ENCODE assay signal across 12 cellular contexts in the genomic region with DNA sequence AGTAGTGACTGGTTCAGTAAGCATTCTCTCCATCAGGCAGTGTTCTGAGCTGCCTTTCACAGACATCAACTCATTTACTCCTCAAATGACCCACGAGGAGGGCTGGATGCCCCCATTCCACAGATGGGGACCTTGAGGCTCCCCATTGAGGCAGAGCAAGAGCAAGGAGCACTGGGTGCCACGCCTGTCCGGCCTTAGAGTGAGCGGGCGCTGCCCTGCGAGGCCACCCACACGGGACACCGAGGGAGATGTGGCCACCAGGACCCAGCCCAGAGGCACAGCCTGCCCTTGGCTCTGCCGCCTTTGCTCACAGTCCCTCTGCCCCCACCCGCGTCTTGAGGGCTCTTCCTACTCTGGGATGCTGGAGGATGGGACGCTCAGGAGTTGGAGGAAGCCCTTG. TPM values are rescaled to one million over a fixed set of nuclear protein-coding genes. Genes with fewer than 3 reads are reported as not detected.
A peak's percentile ranks its signal among the peaks of the same experiment; 100 is the strongest.
DNase-seq lines count a peak whose midpoint lies in the region; ATAC-seq and TF ChIP-seq lines count a peak whose summit lies in the region.
"Had no signal": no experiment of that assay in that cellular context is flagged by ENCODE, and none has a peak within 500 bp of the region (broad histone marks: within the 10 kb centered on the region; RNA-seq: fewer than 3 reads in every experiment).

No MANE protein-coding gene starts in this region.

- no peaks in the 10 kb centered on the region for H3K9me3 Mint-ChIP-seq in activated naive CD8-positive, alpha-beta T cell (ENCODE audit: low read depth)
- H3K9me3 Mint-ChIP-seq in naive thymus-derived CD4-positive, alpha-beta T cell = no peaks in the 10 kb centered on the region
- H3K9me3 Mint-ChIP-seq: activated naive CD4-positive, alpha-beta T cell treated with anti-CD3 and anti-CD28 coated beads, Interleukin-2, amount 50 U/mL, for 72 hours had no signal

- H3K36me3 Mint-ChIP-seq in activated naive CD8-positive, alpha-beta T cell = peaks cover 2% of the 10 kb centered on the region
- H3K36me3 Mint-ChIP-seq in naive thymus-derived CD4-positive, alpha-beta T cell = peaks cover 0 to 9% (median 4%) of the 10 kb centered on the region in 5 donors

- TF ChIP-seq POLR2A in adrenal gland (IDR thresholded peaks at IDR 0.05) = no peak

- no peak overlapping the region for H3K27ac ChIP-seq in right cardiac atrium (ENCODE audit: low read length)
- peak overlapping the region in 1 of 2 donors; percentile 85 for H3K27ac ChIP-seq in right atrium auricular region
- H3K27ac ChIP-seq in naive thymus-derived CD4-positive, alpha-beta T cell (ENCODE audit: low read depth, low read length) = peak overlapping the region; percentile 76
- H3K27ac ChIP-seq in adrenal gland = peak overlapping the region in 2 of 5 donors; percentile 2 to 52
- no peak overlapping the region for H3K27ac ChIP-seq in effector memory CD4-positive, alpha-beta T cell (ENCODE audit: insufficient read depth, low read length, poor library complexity, severe bottlenecking)
- H3K27ac ChIP-seq: foreskin keratinocyte had no signal

- H3K27me3 Mint-ChIP-seq in activated naive CD8-positive, alpha-beta T cell = no peaks in the 10 kb centered on the region
- H3K27me3 Mint-ChIP-seq in naive thymus-derived CD4-positive, alpha-beta T cell = no peaks in the 10 kb centered on the region

- H3K36me3 ChIP-seq in right atrium auricular region (no peaks in the 10 kb centered on the region), adrenal gland (replicated peaks in 1 of 2) (no peaks in the 10 kb centered on the region)
- peaks cover 0 to 8% (median 0%) of the 10 kb centered on the region in 3 experiments for H3K36me3 ChIP-seq in naive thymus-derived CD4-positive, alpha-beta T cell (ENCODE audit: control insufficient read depth in 2 of 3, insufficient read depth in 3 of 3, low read length in 3 of 3)
- no peaks in the 10 kb centered on the region for H3K36me3 ChIP-seq in effector memory CD4-positive, alpha-beta T cell (ENCODE audit: control insufficient read depth, insufficient read depth, low read length)

- intact Hi-C loops in right cardiac atrium (cut with DNase I) (loop anchor here in 1 of 4 donors (10.0 kb wide), 1 partner anchor 102 kb away; no protein-coding TSS in a partner anchor), adrenal gland (cut with DNase I) (no loop called here)
- intact Hi-C loops in naive thymus-derived CD4-positive, alpha-beta T cell (cut with micrococcal nuclease) = no loop called here

- H3K4me1 ChIP-seq in right cardiac atrium (ENCODE audit: control insufficient read depth, insufficient read depth, low read length) = peaks cover 19% of the 10 kb centered on the region
- peaks cover 0 to 80% of the 10 kb centered on the region in 2 donors for H3K4me1 ChIP-seq in right atrium auricular region
- H3K4me1 ChIP-seq in naive thymus-derived CD4-positive, alpha-beta T cell (ENCODE audit: control insufficient read depth in 2 of 2, insufficient read depth in 2 of 2, low read length in 2 of 2) = peaks cover 46 to 53% of the 10 kb centered on the region in 2 donors
- H3K4me1 ChIP-seq in adrenal gland (replicated peaks in 1 of 2) = peaks cover 57 to 68% of the 10 kb centered on the region in 2 donors
- H3K4me1 ChIP-seq in effector memory CD4-positive, alpha-beta T cell (ENCODE audit: control insufficient read depth, insufficient read depth, low read length, poor library complexity, severe bottlenecking) = peaks cover 61% of the 10 kb centered on the region

- H3K27me3 ChIP-seq in right cardiac atrium (ENCODE audit: control insufficient read depth, insufficient read depth) (no peaks in the 10 kb centered on the region), right atrium auricular region (no peaks in the 10 kb centered on the region), adrenal gland (no peaks in the 10 kb centered on the region)
- H3K27me3 ChIP-seq in naive thymus-derived CD4-positive, alpha-beta T cell (ENCODE audit: control insufficient read depth in 2 of 2, insufficient read depth in 2 of 2, low read length in 2 of 2) = no peaks in the 10 kb centered on the region
- H3K27me3 ChIP-seq in effector memory CD4-positive, alpha-beta T cell (replicated peaks; ENCODE audit: control insufficient read depth, insufficient read depth, low read length, poor library complexity, severe bottlenecking) = no peaks in the 10 kb centered on the region

- H3K4me3 Mint-ChIP-seq in activated naive CD8-positive, alpha-beta T cell = peak overlapping the region; percentile 90
- H3K4me3 Mint-ChIP-seq in naive thymus-derived CD4-positive, alpha-beta T cell = peak overlapping the region; percentile 74 to 93 (median 89)

- no peaks in the 10 kb centered on the region for H3K9me3 ChIP-seq in right cardiac atrium (ENCODE audit: control insufficient read depth, low read length)
- H3K9me3 ChIP-seq in right atrium auricular region = no peaks in the 10 kb centered on the region
- H3K9me3 ChIP-seq in naive thymus-derived CD4-positive, alpha-beta T cell (ENCODE audit: control insufficient read depth in 2 of 3, low read length in 3 of 3) = no peaks in the 10 kb centered on the region
- no peaks in the 10 kb centered on the region for H3K9me3 ChIP-seq in adrenal gland (replicated peaks in 1 of 3)
- H3K9me3 ChIP-seq in effector memory CD4-positive, alpha-beta T cell (ENCODE audit: control insufficient read depth, low read length) = no peaks in the 10 kb centered on the region

- peak overlapping the region; percentile 75 for H3K27ac Mint-ChIP-seq in activated naive CD8-positive, alpha-beta T cell
- H3K27ac Mint-ChIP-seq in naive thymus-derived CD4-positive, alpha-beta T cell = peak overlapping the region in 7 of 9 donors; percentile 57 to 93 (median 80)

- DNase-seq in right cardiac atrium (peak in 2 of 3 donors; percentile 44 to 51), right atrium auricular region (ENCODE audit: low spot score) (no peak), NCI-H524 (lab: John Stamatoyannopoulos, UW) (no peak), iPS-NIHi11 (ENCODE audit: low spot score) (no peak), adrenal gland (no peak)
- DNase-seq in naive thymus-derived CD4-positive, alpha-beta T cell = no peak
- no peak for DNase-seq in effector memory CD4-positive, alpha-beta T cell
- DNase-seq: NCI-H187, NCI-H82 had no signal

- CTCF ChIA-PET in naive thymus-derived CD4-positive, alpha-beta T cell (lab: Charles Lee) = no interaction called here

- H3K4me3 ChIP-seq in right cardiac atrium (ENCODE audit: low read length) (no peak overlapping the region), right atrium auricular region (peak overlapping the region in 1 of 2 donors; percentile 69), adrenal gland (no peak overlapping the region)
- H3K4me3 ChIP-seq in naive thymus-derived CD4-positive, alpha-beta T cell (ENCODE audit: low read length) = no peak overlapping the region
- H3K4me3 ChIP-seq in effector memory CD4-positive, alpha-beta T cell (ENCODE audit: insufficient read depth, low read depth, low read length, poor library complexity, severe bottlenecking) = no peak overlapping the region

- TF ChIP-seq CTCF in right atrium auricular region (IDR thresholded peaks at IDR 0.05) (no peak), adrenal gland (IDR thresholded peaks at IDR 0.05) (no peak)

- POLR2A ChIA-PET in naive thymus-derived CD4-positive, alpha-beta T cell (lab: Charles Lee) = interaction anchor here (0.5 to 1.3 kb wide), 2 partner anchors 36 to 65 kb away, joined by 3 to 5 read pairs; no protein-coding TSS in a partner anchor

- peaks cover 61% of the 10 kb centered on the region for H3K4me1 Mint-ChIP-seq in activated naive CD8-positive, alpha-beta T cell (ENCODE audit: low read depth)
- peaks cover 38 to 73% (median 63%) of the 10 kb centered on the region in 7 donors for H3K4me1 Mint-ChIP-seq in naive thymus-derived CD4-positive, alpha-beta T cell

- 82% methylated on average over 12 of the region's 12 CpGs for WGBS in right cardiac atrium
- WGBS in adrenal gland, 4 donors = 31 to 67% (median 42%) methylated on average over 5 to 12 of the region's 12 CpGs

- no peak for ATAC-seq in right cardiac atrium
- ATAC-seq in naive thymus-derived CD4-positive, alpha-beta T cell = no peak
- ATAC-seq: activated naive CD4-positive, alpha-beta T cell treated with anti-CD3 and anti-CD28 coated beads, Interleukin-2, amount 50 U/mL, for 72 hours had no signal

RNA-seq across cellular contexts. Expression of a gene that starts 3.0 kb away (rescaled TPM):
- total RNA-seq in right cardiac atrium (10 to 100 TPM; 50.4 to 65.0 (median 54.7) TPM), right atrium auricular region (10 to 100 TPM; 19.3 to 20.4 TPM), adrenal gland (10 to 100 TPM; 12.5 to 63.8 (median 26.9) TPM)
- polyA plus RNA-seq in right cardiac atrium (36.4 TPM), adrenal gland (10 to 100 TPM; 10.9 to 62.3 (median 41.9) TPM)
- 100 to 1,000 TPM in 2 of 5 experiments, 10 to 100 TPM in 3; 56.3 to 105 (median 93.0) TPM for total RNA-seq in naive thymus-derived CD4-positive, alpha-beta T cell
- under 1 TPM; 0.77 to 0.92 TPM for polyA plus RNA-seq in naive thymus-derived CD4-positive, alpha-beta T cell

Comparison
In these comparisons a context has a peak if more than half of its experiments do, and no peak if none do; other contexts are left out.
1. DNase-seq: peak in right cardiac atrium (2 of 3); none in right atrium auricular region (single experiment), naive thymus-derived CD4-positive, alpha-beta T cell (0 of 9), NCI-H524 (0 of 2), iPS-NIHi11 (single experiment), adrenal gland (0 of 7) and effector memory CD4-positive, alpha-beta T cell (0 of 3).